ENCODE assay signal across 8 cellular contexts in the genomic region with DNA sequence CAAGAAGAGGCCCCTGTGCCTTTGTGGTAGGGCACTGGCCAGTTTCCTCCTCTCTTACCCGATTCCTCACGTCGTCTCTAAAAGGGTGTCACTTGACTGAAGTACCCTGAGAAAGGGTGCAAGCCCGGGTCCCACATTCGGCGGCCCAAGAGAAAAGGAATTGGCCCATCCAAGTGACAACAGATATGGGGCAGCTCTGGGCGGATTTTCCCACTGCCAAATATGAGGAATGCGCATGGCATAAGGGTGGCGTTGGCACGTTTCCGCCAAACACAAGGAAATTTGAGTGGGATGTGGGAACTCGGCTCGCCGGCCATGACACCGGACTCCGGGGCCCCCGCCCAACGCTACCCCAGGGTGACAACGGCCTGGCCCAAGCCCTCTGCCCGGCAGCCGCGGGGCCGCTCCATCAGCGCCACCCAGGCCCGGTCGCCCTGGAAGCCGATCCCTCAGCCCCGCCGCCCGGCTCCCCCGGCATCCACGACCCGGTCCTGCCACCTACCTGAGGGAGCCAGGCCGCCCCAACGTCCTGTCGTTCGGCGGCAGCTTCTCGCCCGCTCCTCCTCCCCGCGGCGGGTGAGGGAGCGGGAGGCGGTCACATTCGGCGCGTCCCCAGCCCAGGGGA. TPM values are rescaled to one million over a fixed set of nuclear protein-coding genes. Genes with fewer than 3 reads are reported as not detected.
DNase-seq lines count a peak whose midpoint lies in the region; ATAC-seq and TF ChIP-seq lines count a peak whose summit lies in the region.

No MANE protein-coding gene starts in this region.

- no peaks in the 10 kb centered on the region for H3K36me3 ChIP-seq in SU-DHL-6 (ENCODE audit: low read length)

- CTCF ChIA-PET in AG04449 (lab: Yijun Ruan, JAX) = interaction anchor here (0.8 to 1.3 kb wide), 2 partner anchors 105 to 179 kb away, joined by 4 to 5 read pairs; no protein-coding TSS in a partner anchor

- no peak for DNase-seq in AG04449 (ENCODE audit: low read depth, low spot score)
- peak; percentile 89 for DNase-seq in chondrocyte (ENCODE audit: low spot score)
- peak; percentile 73 for DNase-seq in left lobe of liver (ENCODE audit: low spot score)
- DNase-seq in stimulated activated CD4-positive, alpha-beta T cell treated with anti-CD3 and anti-CD28 coated beads, Interleukin-4, amount 100 ng/mL, for 1 hour = peak; percentile 52
- no peak for DNase-seq in NCI-H1694 (lab: John Stamatoyannopoulos, UW)

- ATAC-seq in GM18519 (IDR thresholded peaks at IDR 0.05; ENCODE audit: low FRiP score, unreplicated experiment) = peak; percentile 16
- ATAC-seq in HG03060 (IDR thresholded peaks at IDR 0.05; ENCODE audit: low read depth, unreplicated experiment) = peak; percentile 16
- peak; percentile 57 for ATAC-seq in left lobe of liver

- peak overlapping the region; percentile 99 for H3K27ac Mint-ChIP-seq in chondrocyte (ENCODE audit: unreplicated experiment)

- H3K4me1 Mint-ChIP-seq in chondrocyte (ENCODE audit: low read depth) = peaks cover 49% of the 10 kb centered on the region

- peaks cover 54% of the 10 kb centered on the region for H3K79me2 ChIP-seq in SU-DHL-6 (ENCODE audit: insufficient read depth, low read length)

- no peaks in the 10 kb centered on the region for H3K9me3 Mint-ChIP-seq in chondrocyte (ENCODE audit: low read depth)

- peak overlapping the region; percentile 87 for H3K27ac ChIP-seq in SU-DHL-6 (ENCODE audit: low read depth, low read length)

- POLR2A ChIA-PET in AG04449 (lab: Yijun Ruan, JAX) = interaction anchor here (1.0 to 1.4 kb wide), 3 partner anchors 16 to 56 kb away, joined by 3 to 6 read pairs (median 3); no protein-coding TSS in a partner anchor

- peak overlapping the region; percentile 96 for H3K4me3 ChIP-seq in AG04449 (ENCODE audit: low read depth, low read length)
- peak overlapping the region; percentile 79 for H3K4me3 ChIP-seq in SU-DHL-6 (ENCODE audit: insufficient read depth, low read length, poor library complexity, severe bottlenecking)

- H3K27me3 Mint-ChIP-seq in chondrocyte (ENCODE audit: low read depth) = no peaks in the 10 kb centered on the region

- H2AFZ ChIP-seq in SU-DHL-6 (ENCODE audit: low read depth, low read length, severe bottlenecking) = peak overlapping the region; percentile 95

- no peaks in the 10 kb centered on the region for H3K36me3 Mint-ChIP-seq in chondrocyte (ENCODE audit: low read depth)

- TF ChIP-seq CTCF in AG04449 (IDR thresholded peaks at IDR 0.05; ENCODE audit: insufficient read depth, low read length, missing control alignments) = no peak
- no peak for TF ChIP-seq CTCF in SU-DHL-6 (IDR thresholded peaks at IDR 0.05; ENCODE audit: insufficient read depth, low read length, poor library complexity, severe bottlenecking)
- peak; percentile 35 for TF ChIP-seq CTCF in chondrocyte (IDR thresholded peaks at IDR 0.05)

- peak overlapping the region; percentile 70 for H3K4me2 ChIP-seq in SU-DHL-6 (ENCODE audit: low read depth, low read length, poor library complexity, severe bottlenecking)

- peak overlapping the region; percentile 98 for H3K9ac ChIP-seq in SU-DHL-6 (ENCODE audit: low read length)

- H3K9me2 ChIP-seq in SU-DHL-6 (replicated peaks; ENCODE audit: insufficient read depth, low read length) = no peaks in the 10 kb centered on the region

- peak overlapping the region; percentile 85 for H3K4me3 Mint-ChIP-seq in chondrocyte (ENCODE audit: unreplicated experiment)

- peaks cover 17% of the 10 kb centered on the region; the same call in 1 of the 2 replicates for H3F3A ChIP-seq in SU-DHL-6 (ENCODE audit: insufficient read depth)

- H3K9me3 ChIP-seq in SU-DHL-6 (ENCODE audit: insufficient read depth, low read length) = no peaks in the 10 kb centered on the region

- H3K27me3 ChIP-seq in SU-DHL-6 (ENCODE audit: low read length) = no peaks in the 10 kb centered on the region

- peaks cover 11% of the 10 kb centered on the region; the same call in 1 of the 2 replicates for H4K20me1 ChIP-seq in SU-DHL-6 (ENCODE audit: low read depth, low read length)

RNA-seq across cellular contexts. Expression of a gene that starts 0.5 kb away (rescaled TPM):
- total RNA-seq in chondrocyte (80.7 to 97.9 TPM (median 85.0 TPM) in 3 replicates), left lobe of liver (54.6 TPM)

Comparison
In these comparisons a context has a peak if more than half of its experiments do, and no peak if none do; other contexts are left out.
1. DNase-seq: peak in chondrocyte (single experiment), left lobe of liver (single experiment) and stimulated activated CD4-positive, alpha-beta T cell treated with anti-CD3 and anti-CD28 coated beads, Interleukin-4, amount 100 ng/mL, for 1 hour (single experiment); none in AG04449 (single experiment) and NCI-H1694 (single experiment).
2. Peak in every context shown above with its lines, with median percentiles within 50 percentile points of each other: ATAC-seq.